In genomic region chr2:236306825-236307540, GRCh38 we compare ENCODE assay signal across 25 cellular contexts. TPM values are rescaled to one million over a fixed set of nuclear protein-coding genes. Genes with fewer than 3 reads are reported as not detected.
"Had no signal": no experiment of that assay in that cellular context is flagged by ENCODE, and none has a peak within 500 bp of the region (broad histone marks: within the 10 kb centered on the region; RNA-seq: fewer than 3 reads in every experiment).

No MANE protein-coding gene starts in this region.

- H3K4me3 ChIP-seq: K562 had no signal

- DNase-seq: Kasumi-1, MM.1S, NCI-H1092 treated with DMSO at 0.1 percent for 48 hours, NCI-H1436, NCI-H1694, NCI-H187 treated with DMSO at 0.1 percent for 48 hours, NCI-H2029 treated with DMSO at 0.1 percent for 48 hours, NCI-H2171 treated with DMSO at 0.1 percent for 48 hours, NCI-H345, NCI-H524, NCI-H526 treated with DMSO at 0.1 percent for 48 hours, NCI-H774, PC-3, SHP77 had no signal

- ATAC-seq: K562, Panc1, PC-3, SK-N-SH treated with all-trans-retinoic acid at 6 μM for 48 hours had no signal

- H3K27ac Mint-ChIP-seq: IgD-negative memory B cell had no signal

- H3K36me3 Mint-ChIP-seq: IgD-negative memory B cell had no signal

- H3K4me1 Mint-ChIP-seq: IgD-negative memory B cell had no signal

- FAIRE-seq: HTR-8/SVneo, K562 had no signal

- H3K4me3 Mint-ChIP-seq: IgD-negative memory B cell had no signal

- H3K9me3 Mint-ChIP-seq: IgD-negative memory B cell had no signal

- H3K9ac ChIP-seq: KMS-11 had no signal

- H3K27ac ChIP-seq: HL-60, KMS-11, RWPE1 had no signal

- H3K4me2 ChIP-seq: KMS-11 had no signal

RNA-seq across cellular contexts. Expression of gene ASB18, which starts 42.8 kb away (rescaled TPM):
- total RNA-seq: K562, NCI-H460, OCI-LY7, SK-MEL-5 had no signal
- polyA plus RNA-seq: IgD-negative memory B cell, K562 had no signal
